Comparison of ENCODE assay signal across 1 cellular context in the genomic region with DNA sequence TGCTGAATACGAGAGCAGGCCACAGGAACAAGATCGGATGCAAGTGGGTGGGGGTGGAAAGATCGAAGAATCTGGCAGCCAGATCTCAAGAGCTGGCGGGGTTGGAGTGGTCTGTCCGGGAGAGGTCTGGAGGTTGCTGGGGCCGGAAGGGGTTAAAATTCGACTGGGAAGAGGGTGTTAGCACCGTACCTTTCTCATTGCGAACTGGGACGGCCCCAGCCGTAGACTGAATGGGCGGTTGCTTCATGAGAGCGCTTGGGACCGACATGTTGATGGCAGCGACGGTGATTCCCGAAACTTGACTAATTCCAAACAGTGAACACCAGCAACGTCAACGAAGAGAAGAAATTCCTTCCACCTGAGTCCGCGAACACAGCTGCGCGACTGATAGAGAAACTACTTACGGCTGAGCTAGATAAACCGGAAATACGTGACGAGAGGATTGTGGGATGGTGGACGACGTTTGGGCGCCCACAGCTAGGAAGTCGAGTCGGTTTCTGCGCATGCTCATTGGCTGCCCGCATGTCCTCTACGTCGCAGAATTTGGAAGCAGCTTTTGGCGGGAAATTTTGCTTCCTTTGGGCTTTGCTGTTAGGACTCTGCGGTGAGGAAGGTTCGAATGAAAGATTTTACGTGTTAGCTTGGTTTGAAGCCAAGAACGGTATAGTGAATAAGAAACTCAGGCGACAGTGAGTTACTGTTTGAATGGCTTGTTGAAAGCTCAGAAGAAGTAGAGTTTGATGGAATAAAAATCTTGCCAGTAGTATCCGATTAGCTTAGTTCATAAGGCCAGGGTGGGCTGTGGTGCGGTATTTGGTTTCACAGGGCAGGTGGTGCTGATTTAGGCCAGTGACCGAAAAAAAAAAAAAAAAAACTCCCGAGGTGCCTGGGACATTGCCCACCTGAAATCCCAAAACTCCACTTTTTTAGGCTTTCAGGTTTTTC.
A peak's percentile ranks its signal among the peaks of the same experiment; 100 is the strongest.
TF ChIP-seq lines count a peak whose summit lies in the region.

Gene MFAP1 (minus strand): TSS at position 389 of the 945 bp plus-strand sequence. CDS start 121 bp downstream, at position 268.

TF ChIP-seq in GM12878, 131 proteins besides CTCF, POLR2A, EP300 and RAD21 (continued from another document and continues in another):
- TF ChIP-seq, protein P1, sequence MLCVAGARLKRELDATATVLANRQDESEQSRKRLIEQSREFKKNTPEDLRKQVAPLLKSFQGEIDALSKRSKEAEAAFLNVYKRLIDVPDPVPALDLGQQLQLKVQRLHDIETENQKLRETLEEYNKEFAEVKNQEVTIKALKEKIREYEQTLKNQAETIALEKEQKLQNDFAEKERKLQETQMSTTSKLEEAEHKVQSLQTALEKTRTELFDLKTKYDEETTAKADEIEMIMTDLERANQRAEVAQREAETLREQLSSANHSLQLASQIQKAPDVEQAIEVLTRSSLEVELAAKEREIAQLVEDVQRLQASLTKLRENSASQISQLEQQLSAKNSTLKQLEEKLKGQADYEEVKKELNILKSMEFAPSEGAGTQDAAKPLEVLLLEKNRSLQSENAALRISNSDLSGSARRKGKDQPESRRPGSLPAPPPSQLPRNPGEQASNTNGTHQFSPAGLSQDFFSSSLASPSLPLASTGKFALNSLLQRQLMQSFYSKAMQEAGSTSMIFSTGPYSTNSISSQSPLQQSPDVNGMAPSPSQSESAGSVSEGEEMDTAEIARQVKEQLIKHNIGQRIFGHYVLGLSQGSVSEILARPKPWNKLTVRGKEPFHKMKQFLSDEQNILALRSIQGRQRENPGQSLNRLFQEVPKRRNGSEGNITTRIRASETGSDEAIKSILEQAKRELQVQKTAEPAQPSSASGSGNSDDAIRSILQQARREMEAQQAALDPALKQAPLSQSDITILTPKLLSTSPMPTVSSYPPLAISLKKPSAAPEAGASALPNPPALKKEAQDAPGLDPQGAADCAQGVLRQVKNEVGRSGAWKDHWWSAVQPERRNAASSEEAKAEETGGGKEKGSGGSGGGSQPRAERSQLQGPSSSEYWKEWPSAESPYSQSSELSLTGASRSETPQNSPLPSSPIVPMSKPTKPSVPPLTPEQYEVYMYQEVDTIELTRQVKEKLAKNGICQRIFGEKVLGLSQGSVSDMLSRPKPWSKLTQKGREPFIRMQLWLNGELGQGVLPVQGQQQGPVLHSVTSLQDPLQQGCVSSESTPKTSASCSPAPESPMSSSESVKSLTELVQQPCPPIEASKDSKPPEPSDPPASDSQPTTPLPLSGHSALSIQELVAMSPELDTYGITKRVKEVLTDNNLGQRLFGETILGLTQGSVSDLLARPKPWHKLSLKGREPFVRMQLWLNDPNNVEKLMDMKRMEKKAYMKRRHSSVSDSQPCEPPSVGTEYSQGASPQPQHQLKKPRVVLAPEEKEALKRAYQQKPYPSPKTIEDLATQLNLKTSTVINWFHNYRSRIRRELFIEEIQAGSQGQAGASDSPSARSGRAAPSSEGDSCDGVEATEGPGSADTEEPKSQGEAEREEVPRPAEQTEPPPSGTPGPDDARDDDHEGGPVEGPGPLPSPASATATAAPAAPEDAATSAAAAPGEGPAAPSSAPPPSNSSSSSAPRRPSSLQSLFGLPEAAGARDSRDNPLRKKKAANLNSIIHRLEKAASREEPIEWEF (IDR thresholded peaks at IDR 0.05; ENCODE audit: insufficient replicate concordance, low read depth, low read length): no peak
- peak; percentile 63; the same call in 1 of the 2 replicates for TF ChIP-seq TCF12 (IDR thresholded peaks at IDR 0.05; ENCODE audit: low read depth, low read length)
- TF ChIP-seq CBX3 (IDR thresholded peaks at IDR 0.05; ENCODE audit: borderline replicate concordance, low read depth): no peak
- no peak for TF ChIP-seq EZH2 (IDR thresholded peaks at IDR 0.05; ENCODE audit: borderline replicate concordance, control insufficient read depth, low read depth, low read length)
- TF ChIP-seq SP1 (IDR thresholded peaks at IDR 0.05; ENCODE audit: low read depth, low read length): peak; percentile 28
- no peak for TF ChIP-seq SIX5 (IDR thresholded peaks at IDR 0.05; ENCODE audit: low read depth, low read length, severe bottlenecking)
- TF ChIP-seq BMI1 (IDR thresholded peaks at IDR 0.05; ENCODE audit: borderline replicate concordance): no peak
- TF ChIP-seq RB1 (IDR thresholded peaks at IDR 0.05; ENCODE audit: borderline replicate concordance): peak; percentile 92; the same call in 1 of the 2 replicates
- TF ChIP-seq MTA3 (IDR thresholded peaks at IDR 0.05; ENCODE audit: borderline replicate concordance, low read length): peak; percentile 66; the same call in 1 of the 2 replicates
- no peak for TF ChIP-seq CEBPZ (IDR thresholded peaks at IDR 0.05; ENCODE audit: low read depth, low read length)
- no peak; the same call in 1 of the 2 replicates for TF ChIP-seq HDGF (IDR thresholded peaks at IDR 0.05)
- no peak for TF ChIP-seq DPF2 (IDR thresholded peaks at IDR 0.05)
- TF ChIP-seq RAD51 (IDR thresholded peaks at IDR 0.05): no peak
- TF ChIP-seq HCFC1 (IDR thresholded peaks at IDR 0.05; ENCODE audit: low read length): peak; percentile 55
- no peak for TF ChIP-seq PRDM15 (CRISPR knock-in tag; IDR thresholded peaks at IDR 0.05)
- peak; percentile 62; the same call in 1 of the 2 replicates for TF ChIP-seq ZNF207 (IDR thresholded peaks at IDR 0.05; ENCODE audit: borderline replicate concordance)
- no peak for TF ChIP-seq USF1 (IDR thresholded peaks at IDR 0.05; ENCODE audit: borderline replicate concordance, extremely low read length, insufficient read depth, low read depth, low read length)
- no peak for TF ChIP-seq REST (IDR thresholded peaks at IDR 0.05; ENCODE audit: low read depth, low read length)
- TF ChIP-seq WRNIP1 (IDR thresholded peaks at IDR 0.05; ENCODE audit: borderline replicate concordance, low read depth, low read length): no peak
- TF ChIP-seq E2F4 (IDR thresholded peaks at IDR 0.05; ENCODE audit: low read depth, low read length): peak; percentile 87
- peak; percentile 87; the same call in 1 of the 2 replicates for TF ChIP-seq ZBTB40 (IDR thresholded peaks at IDR 0.05; ENCODE audit: borderline replicate concordance)
- TF ChIP-seq CHD2 (IDR thresholded peaks at IDR 0.05; ENCODE audit: borderline replicate concordance, low read depth, low read length): no peak
- TF ChIP-seq NBN (IDR thresholded peaks at IDR 0.05): peak; percentile 94
- TF ChIP-seq JUND (IDR thresholded peaks at IDR 0.05; ENCODE audit: low read depth, low read length): no peak
- TF ChIP-seq IRF4 (IDR thresholded peaks at IDR 0.05; ENCODE audit: low read depth, low read length): no peak
